ENCODE assay signal across 8 cellular contexts in the genomic region with DNA sequence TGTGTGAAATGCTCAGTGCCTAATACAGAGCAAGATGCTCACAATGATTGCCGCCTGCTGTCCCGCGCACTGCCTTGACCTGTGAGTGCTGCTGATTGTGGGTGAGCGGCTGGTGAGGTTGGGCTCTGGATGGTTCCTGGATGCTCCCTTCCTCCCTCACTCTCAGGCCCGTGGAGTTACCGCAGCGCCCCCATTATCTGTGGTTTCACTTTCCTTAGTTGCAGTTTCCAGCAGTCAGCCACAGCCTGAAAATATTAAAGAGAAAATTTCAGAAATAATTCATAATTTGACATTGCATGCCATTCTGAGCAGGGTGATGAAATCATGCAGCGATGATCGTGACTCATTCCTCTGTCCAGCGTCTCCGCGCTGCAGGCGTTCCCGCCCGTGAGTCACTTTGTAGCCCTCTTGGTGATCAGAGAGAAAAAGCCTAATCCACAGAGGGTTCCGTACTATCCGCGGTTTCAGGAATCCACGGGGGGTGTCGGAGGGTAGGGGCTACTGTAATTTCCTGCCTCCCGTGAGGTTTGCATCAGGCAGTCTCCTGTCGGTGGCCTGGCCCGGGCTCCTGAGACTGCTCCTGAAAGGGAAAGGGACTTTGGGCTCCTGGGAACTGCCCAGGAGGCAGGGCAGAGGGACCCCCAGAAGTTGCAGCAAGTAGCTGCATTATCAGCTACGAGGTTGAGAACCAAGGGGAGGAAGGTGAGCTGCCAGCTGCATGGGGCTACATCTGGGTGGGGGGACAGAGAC. TPM values are rescaled to one million over a fixed set of nuclear protein-coding genes. Genes with fewer than 3 reads are reported as not detected.
DNase-seq lines count a peak whose midpoint lies in the region; ATAC-seq and TF ChIP-seq lines count a peak whose summit lies in the region.

No MANE protein-coding gene starts in this region.

- TF ChIP-seq CTCF in HL-60 (IDR thresholded peaks at IDR 0.05; ENCODE audit: insufficient read depth, low read length) (no peak), WTC11 (IDR thresholded peaks at IDR 0.05) (no peak), suprapubic skin (IDR thresholded peaks at IDR 0.05) (no peak)

- H3K27ac ChIP-seq in HL-60 (replicated peaks) (no peak overlapping the region), right cardiac atrium (ENCODE audit: low read length) (peak overlapping the region; percentile 89), suprapubic skin (peak overlapping the region; percentile 81)

- TF ChIP-seq POLR2A in suprapubic skin (IDR thresholded peaks at IDR 0.05) = no peak

- peak; percentile 58 to 72 for DNase-seq in HL-60 (ENCODE audit: low read depth in 1 of 2, low spot score in 1 of 2)
- no peak for DNase-seq in WTC11 (ENCODE audit: low spot score)
- DNase-seq in right cardiac atrium = peak; percentile 82 to 86 (median 83)
- peak; percentile 88 to 90 for DNase-seq in suprapubic skin (ENCODE audit: low spot score in 2 of 2)
- no peak for DNase-seq in activated CD4-positive, alpha-beta T cell treated with anti-CD3 and anti-CD28 coated beads for 4 hours
- DNase-seq in T-helper 2 cell treated with Interferon-gamma antibody and Interleukin-4, amounts not matched to agents 5 μg/mL and 100 μg/mL, for 36 hours (ENCODE audit: low spot score) = no peak
- no peak for DNase-seq in NCI-H1436 (lab: John Stamatoyannopoulos, UW)

- TF ChIP-seq EP300 in suprapubic skin (IDR thresholded peaks at IDR 0.05) = no peak

- peak overlapping the region; percentile 76 for H3K27ac Mint-ChIP-seq in WTC11
- H3K27ac Mint-ChIP-seq in T-helper 2 cell treated with Interferon-gamma antibody and Interleukin-4, amounts not matched to agents 5 μg/mL and 100 μg/mL, for 36 hours = no peak overlapping the region

- H3K9me3 ChIP-seq in right cardiac atrium (ENCODE audit: control insufficient read depth, low read length) = no peaks in the 10 kb centered on the region
- no peaks in the 10 kb centered on the region for H3K9me3 ChIP-seq in suprapubic skin

- H3K4me1 Mint-ChIP-seq in WTC11 = peaks cover 33% of the 10 kb centered on the region
- peaks cover 3% of the 10 kb centered on the region for H3K4me1 Mint-ChIP-seq in T-helper 2 cell treated with Interferon-gamma antibody and Interleukin-4, amounts not matched to agents 5 μg/mL and 100 μg/mL, for 36 hours (ENCODE audit: low read depth)

- peaks cover 29% of the 10 kb centered on the region for H3K36me3 Mint-ChIP-seq in WTC11
- peaks cover 21% of the 10 kb centered on the region for H3K36me3 Mint-ChIP-seq in T-helper 2 cell treated with Interferon-gamma antibody and Interleukin-4, amounts not matched to agents 5 μg/mL and 100 μg/mL, for 36 hours (ENCODE audit: low read depth)

- H3K9me3 Mint-ChIP-seq in WTC11 = no peaks in the 10 kb centered on the region
- H3K9me3 Mint-ChIP-seq in T-helper 2 cell treated with Interferon-gamma antibody and Interleukin-4, amounts not matched to agents 5 μg/mL and 100 μg/mL, for 36 hours = no peaks in the 10 kb centered on the region

- peaks cover 24% of the 10 kb centered on the region for H3K36me3 ChIP-seq in suprapubic skin

- H3K4me1 ChIP-seq in right cardiac atrium (ENCODE audit: control insufficient read depth, insufficient read depth, low read length) = peaks cover 5% of the 10 kb centered on the region
- H3K4me1 ChIP-seq in suprapubic skin = peaks cover 26% of the 10 kb centered on the region

- H3K4me3 ChIP-seq in HL-60 (replicated peaks; ENCODE audit: insufficient read depth, low read length) (no peak overlapping the region), right cardiac atrium (ENCODE audit: low read length) (no peak overlapping the region), suprapubic skin (peak overlapping the region; percentile 26)

- intact Hi-C loops in right cardiac atrium (cut with DNase I) = loop anchor here in 1 of 4 donors (5.0 kb wide), 1 partner anchor 61 kb away; no protein-coding TSS in a partner anchor

- ATAC-seq in WTC11 = no peak
- ATAC-seq in right cardiac atrium = peak; percentile 37 to 52
- ATAC-seq in GM21619 (IDR thresholded peaks at IDR 0.05; ENCODE audit: unreplicated experiment) = no peak

- no peak overlapping the region for H3K4me3 Mint-ChIP-seq in WTC11
- H3K4me3 Mint-ChIP-seq in T-helper 2 cell treated with Interferon-gamma antibody and Interleukin-4, amounts not matched to agents 5 μg/mL and 100 μg/mL, for 36 hours = no peak overlapping the region

- POLR2A ChIA-PET in WTC11 (lab: Charles Lee) = interaction anchor here (0.6 to 4.1 kb wide), 10 partner anchors 9 to 206 kb away, joined by 3 to 31 read pairs (median 4); partner anchors contain the start of gene RPL3

- no peaks in the 10 kb centered on the region for H3K27me3 Mint-ChIP-seq in WTC11 (ENCODE audit: low read depth)
- no peaks in the 10 kb centered on the region for H3K27me3 Mint-ChIP-seq in T-helper 2 cell treated with Interferon-gamma antibody and Interleukin-4, amounts not matched to agents 5 μg/mL and 100 μg/mL, for 36 hours (ENCODE audit: low read depth)

- H3K27me3 ChIP-seq in HL-60 (ENCODE audit: insufficient read depth, poor library complexity, severe bottlenecking) (no peaks in the 10 kb centered on the region), right cardiac atrium (ENCODE audit: control insufficient read depth, insufficient read depth) (no peaks in the 10 kb centered on the region), suprapubic skin (no peaks in the 10 kb centered on the region)

- WGBS in right cardiac atrium = 21% methylated on average over 24 of the region's 24 CpGs
- WGBS in suprapubic skin = 9% methylated on average over 24 of the region's 24 CpGs

- CTCF ChIA-PET in WTC11 (lab: Charles Lee) = interaction anchor here (0.9 to 4.0 kb wide), 27 partner anchors 9 to 439 kb away, joined by 3 to 66 read pairs (median 5); partner anchors contain the start of genes CBX7 and RPL3

TF ChIP-seq in WTC11, 78 proteins besides CTCF, POLR2A, EP300 and RAD21:
- TF ChIP-seq GABPB1 (CRISPR knock-in tag; IDR thresholded peaks at IDR 0.05) (peak; percentile 81), MXD4 (CRISPR knock-in tag; IDR thresholded peaks at IDR 0.05; ENCODE audit: borderline replicate concordance) (no peak), ZNF232 (CRISPR knock-in tag; IDR thresholded peaks at IDR 0.05) (no peak)

RNA-seq across cellular contexts. Expression of gene RPL3, which starts 10.6 kb away (rescaled TPM):
- total RNA-seq in WTC11 (2021) (3,009 to 3,279 TPM (median 3,249 TPM) in 3 replicates), right cardiac atrium (1,000 to 10,000 TPM in 2 of 4 donors, 100 to 1,000 TPM in 2; 948 to 1,416 (median 984) TPM), suprapubic skin (1,000 to 10,000 TPM; 2,537 to 3,396 (median 3,080) TPM)
- polyA plus RNA-seq in right cardiac atrium = 1,325 TPM

RNA-seq across cellular contexts. Expression of gene SYNGR1, which starts 41.0 kb away (rescaled TPM):
- 26.5 to 35.3 TPM (median 28.7 TPM) in 3 replicates for total RNA-seq in WTC11 (2021)
- 10 to 100 TPM; 66.4 to 82.0 (median 70.5) TPM for total RNA-seq in right cardiac atrium
- polyA plus RNA-seq in right cardiac atrium = 101 TPM
- total RNA-seq in suprapubic skin = 10 to 100 TPM; 34.6 to 52.5 (median 44.3) TPM

Comparison
In these comparisons a context has a peak if more than half of its experiments do, and no peak if none do; other contexts are left out.
1. DNase-seq: peak in HL-60 (2 of 2), right cardiac atrium (3 of 3) and suprapubic skin (2 of 2); none in WTC11 (single experiment), activated CD4-positive, alpha-beta T cell treated with anti-CD3 and anti-CD28 coated beads for 4 hours (0 of 2), T-helper 2 cell treated with Interferon-gamma antibody and Interleukin-4, amounts not matched to agents 5 μg/mL and 100 μg/mL, for 36 hours (single experiment) and NCI-H1436 (single experiment).
2. ATAC-seq: peak in right cardiac atrium (2 of 2); none in WTC11 (single experiment) and GM21619 (single experiment).